In the genomic region with DNA sequence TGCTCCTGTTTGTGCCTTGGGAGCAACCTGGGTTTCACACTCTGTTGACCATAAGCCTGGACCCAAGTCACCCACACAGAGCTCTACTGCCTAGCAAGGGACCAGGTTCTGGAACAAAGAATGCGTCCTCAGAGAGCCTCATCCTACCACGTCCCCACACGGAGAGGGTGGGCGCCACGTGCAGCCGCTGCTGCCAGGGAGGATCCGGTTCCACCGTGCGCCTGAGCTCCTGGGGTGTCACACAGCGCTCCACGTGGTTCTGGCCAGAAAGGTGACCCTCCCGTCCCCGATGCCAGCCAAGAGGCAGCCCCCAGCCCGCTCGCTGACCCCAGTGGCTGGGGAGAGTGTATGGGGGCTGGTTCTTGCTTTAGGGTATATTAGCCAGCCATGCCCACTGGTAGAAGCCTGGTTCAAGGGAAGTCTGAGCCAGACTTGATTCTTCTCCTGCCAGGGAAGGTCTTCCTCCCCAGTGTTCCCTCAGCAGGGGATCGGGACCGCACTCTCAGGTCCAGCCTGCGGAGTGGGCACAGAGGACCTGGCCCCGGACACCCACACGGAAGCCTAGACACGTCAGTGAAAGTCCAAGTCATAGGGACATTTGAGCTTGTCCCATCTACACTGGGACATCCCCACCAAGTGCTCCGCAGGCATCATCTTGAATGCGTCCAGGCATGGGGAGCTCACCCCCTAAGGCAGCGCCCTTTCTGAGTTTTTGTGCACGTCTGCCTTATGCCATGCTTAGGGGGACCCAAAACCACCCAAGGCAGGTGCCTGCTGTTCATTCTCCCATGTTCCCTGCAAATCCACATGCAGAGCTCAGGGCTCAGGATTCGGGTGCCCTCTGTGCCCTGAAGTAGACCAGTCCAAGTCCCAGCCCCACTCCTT, we compare ENCODE assay signal across 25 cellular contexts. TPM values are rescaled to one million over a fixed set of nuclear protein-coding genes. Genes with fewer than 3 reads are reported as not detected.
"Had no signal": no experiment of that assay in that cellular context is flagged by ENCODE, and none has a peak within 500 bp of the region (broad histone marks: within the 10 kb centered on the region; RNA-seq: fewer than 3 reads in every experiment).

No MANE protein-coding gene starts in this region.

- H3K79me2 ChIP-seq: hepatocyte, parathyroid adenoma had no signal

- H3K4me3 ChIP-seq: esophagus squamous epithelium, hepatocyte, mucosa of descending colon, SK-N-MC, smooth muscle cell, uterus had no signal

- H3K4me2 ChIP-seq: hepatocyte, smooth muscle cell had no signal

- DNase-seq: activated B cell treated with CpG ODN at 0.5 μM for 24 hours; activated CD4-positive, alpha-beta memory T cell treated with anti-CD3 and anti-CD28 coated beads, Interleukin-2, amount 10 ng/mL, durations not matched to agents 7 days and 5 days; activated CD4-positive, alpha-beta T cell treated with anti-CD3 and anti-CD28 coated beads for 4 hours; activated CD8-positive, alpha-beta memory T cell treated with anti-CD3 and anti-CD28 coated beads, Interleukin-2, amount 10 ng/mL, durations not matched to agents 7 days and 5 days; activated naive CD4-positive, alpha-beta T cell treated with anti-CD3 and anti-CD28 coated beads, Interleukin-2, amount 10 ng/mL, durations not matched to agents 7 days and 5 days; activated naive CD8-positive, alpha-beta T cell treated with anti-CD3 and anti-CD28 coated beads, Interleukin-2, amount 50 U/mL, for 24 hours; anterior cingulate cortex; dermis blood vessel endothelial cell; effector memory CD8-positive, alpha-beta T cell; esophagus squamous epithelium; mammary epithelial cell; mucosa of descending colon; naive B cell; stimulated activated CD4-positive, alpha-beta T cell treated with anti-CD3 and anti-CD28 coated beads, Interleukin-4, amount 100 ng/mL, for 4 hours; stimulated activated naive B cell treated with anti-CD40 and anti-IgM and Interleukin-4, amounts not matched to agents 10 μg/mL and 1 μg/mL and 100 μg/mL, for 72 hours; uterus had no signal

- ATAC-seq: activated CD8-positive, alpha-beta memory T cell treated with anti-CD3 and anti-CD28 coated beads, Interleukin-2, amount 10 ng/mL, durations not matched to agents 7 days and 5 days; activated naive CD8-positive, alpha-beta T cell treated with anti-CD3 and anti-CD28 coated beads, Interleukin-2, amount 50 U/mL, for 24 hours; effector memory CD8-positive, alpha-beta T cell; left colon; mucosa of descending colon; sciatic nerve; stimulated activated naive B cell treated with anti-CD40 and anti-IgM and Interleukin-4, amounts not matched to agents 10 μg/mL and 1 μg/mL and 100 μg/mL, for 72 hours had no signal

- H2AFZ ChIP-seq: hepatocyte, parathyroid adenoma had no signal

- H3K27me3 ChIP-seq: hepatocyte, uterus had no signal

- H3K36me3 ChIP-seq: esophagus squamous epithelium, uterus had no signal

- H3K27ac Mint-ChIP-seq: activated B cell treated with CpG ODN at 0.5 μM for 24 hours; activated CD4-positive, alpha-beta memory T cell treated with anti-CD3 and anti-CD28 coated beads, Interleukin-2, amount 10 ng/mL, durations not matched to agents 7 days and 5 days; activated CD8-positive, alpha-beta memory T cell treated with anti-CD3 and anti-CD28 coated beads, Interleukin-2, amount 10 ng/mL, durations not matched to agents 7 days and 5 days; activated naive CD4-positive, alpha-beta T cell treated with anti-CD3 and anti-CD28 coated beads, Interleukin-2, amount 10 ng/mL, durations not matched to agents 7 days and 5 days; activated naive CD8-positive, alpha-beta T cell treated with anti-CD3 and anti-CD28 coated beads, Interleukin-2, amount 50 U/mL, for 24 hours; activated T-helper 2 cell treated with anti-CD3 and anti-CD28 coated beads, Interferon-gamma antibody, Interleukin-2, Interleukin-4, amounts not matched to agents 10 μg/mL and 5 μg/mL and 100 μg/mL, durations not matched to agents 14 hours and 24 hours and 36 hours; effector memory CD8-positive, alpha-beta T cell; stimulated activated naive B cell treated with anti-CD40 and anti-IgM and Interleukin-4, amounts not matched to agents 10 μg/mL and 1 μg/mL and 100 μg/mL, for 72 hours had no signal

- H3K4me3 Mint-ChIP-seq: activated B cell treated with CpG ODN at 0.5 μM for 24 hours; activated CD4-positive, alpha-beta memory T cell treated with anti-CD3 and anti-CD28 coated beads, Interleukin-2, amount 10 ng/mL, durations not matched to agents 7 days and 5 days; activated CD8-positive, alpha-beta memory T cell treated with anti-CD3 and anti-CD28 coated beads, Interleukin-2, amount 10 ng/mL, durations not matched to agents 7 days and 5 days; activated naive CD4-positive, alpha-beta T cell treated with anti-CD3 and anti-CD28 coated beads, Interleukin-2, amount 10 ng/mL, durations not matched to agents 7 days and 5 days; activated naive CD8-positive, alpha-beta T cell treated with anti-CD3 and anti-CD28 coated beads, Interleukin-2, amount 50 U/mL, for 24 hours; brain; effector memory CD8-positive, alpha-beta T cell; naive B cell; stimulated activated naive B cell treated with anti-CD40 and anti-IgM and Interleukin-4, amounts not matched to agents 10 μg/mL and 1 μg/mL and 100 μg/mL, for 72 hours had no signal

- H3K4me1 Mint-ChIP-seq: activated CD4-positive, alpha-beta memory T cell treated with anti-CD3 and anti-CD28 coated beads, Interleukin-2, amount 10 ng/mL, durations not matched to agents 7 days and 5 days; activated CD8-positive, alpha-beta memory T cell treated with anti-CD3 and anti-CD28 coated beads, Interleukin-2, amount 10 ng/mL, durations not matched to agents 7 days and 5 days; activated naive CD4-positive, alpha-beta T cell treated with anti-CD3 and anti-CD28 coated beads, Interleukin-2, amount 10 ng/mL, durations not matched to agents 7 days and 5 days had no signal

- H3K9ac ChIP-seq: parathyroid adenoma had no signal

- H3K27ac ChIP-seq: esophagus squamous epithelium, hepatocyte, parathyroid adenoma, SK-N-MC, uterus had no signal

- H3K9me3 ChIP-seq: mucosa of descending colon, uterus had no signal

- H3K4me1 ChIP-seq: esophagus squamous epithelium, parathyroid adenoma, uterus had no signal

- H3K36me3 Mint-ChIP-seq: activated CD8-positive, alpha-beta memory T cell treated with anti-CD3 and anti-CD28 coated beads, Interleukin-2, amount 10 ng/mL, durations not matched to agents 7 days and 5 days; activated naive CD4-positive, alpha-beta T cell treated with anti-CD3 and anti-CD28 coated beads, Interleukin-2, amount 10 ng/mL, durations not matched to agents 7 days and 5 days; brain had no signal

RNA-seq across cellular contexts. Expression of a gene that starts 2.4 kb away (rescaled TPM):
- total RNA-seq: activated CD4-positive, alpha-beta memory T cell treated with anti-CD3 and anti-CD28 coated beads, Interleukin-2, amount 10 ng/mL, durations not matched to agents 7 days and 5 days; activated CD8-positive, alpha-beta memory T cell treated with anti-CD3 and anti-CD28 coated beads, Interleukin-2, amount 10 ng/mL, durations not matched to agents 7 days and 5 days; activated T-helper 2 cell treated with anti-CD3 and anti-CD28 coated beads, Interferon-gamma antibody, Interleukin-2, Interleukin-4, amounts not matched to agents 10 μg/mL and 5 μg/mL and 100 μg/mL, durations not matched to agents 14 hours and 24 hours and 36 hours; dermis blood vessel endothelial cell; hepatocyte; mammary epithelial cell; smooth muscle cell; T-helper 2 cell treated with Interferon-gamma antibody and Interleukin-4, amounts not matched to agents 100 ng/mL and 5 ng/mL, for 36 hours had no signal
- polyA plus RNA-seq: hepatocyte, mammary epithelial cell had no signal

RNA-seq across cellular contexts. Expression of a gene that starts 34.7 kb away (rescaled TPM):
- total RNA-seq: activated B cell treated with CpG ODN at 0.5 μM for 24 hours; activated CD4-positive, alpha-beta memory T cell treated with anti-CD3 and anti-CD28 coated beads, Interleukin-2, amount 10 ng/mL, durations not matched to agents 7 days and 5 days; activated CD8-positive, alpha-beta memory T cell treated with anti-CD3 and anti-CD28 coated beads, Interleukin-2, amount 10 ng/mL, durations not matched to agents 7 days and 5 days; activated T-helper 2 cell treated with anti-CD3 and anti-CD28 coated beads, Interferon-gamma antibody, Interleukin-2, Interleukin-4, amounts not matched to agents 10 μg/mL and 5 μg/mL and 100 μg/mL, durations not matched to agents 14 hours and 24 hours and 36 hours; dermis blood vessel endothelial cell; esophagus squamous epithelium; hepatocyte; left colon; mammary epithelial cell; mucosa of descending colon; sciatic nerve; smooth muscle cell; T-helper 2 cell treated with Interferon-gamma antibody and Interleukin-4, amounts not matched to agents 100 ng/mL and 5 ng/mL, for 36 hours had no signal
- polyA plus RNA-seq: hepatocyte, mammary epithelial cell, smooth muscle cell had no signal
